ENCODE assay signal across 25 cellular contexts in the genomic region with DNA sequence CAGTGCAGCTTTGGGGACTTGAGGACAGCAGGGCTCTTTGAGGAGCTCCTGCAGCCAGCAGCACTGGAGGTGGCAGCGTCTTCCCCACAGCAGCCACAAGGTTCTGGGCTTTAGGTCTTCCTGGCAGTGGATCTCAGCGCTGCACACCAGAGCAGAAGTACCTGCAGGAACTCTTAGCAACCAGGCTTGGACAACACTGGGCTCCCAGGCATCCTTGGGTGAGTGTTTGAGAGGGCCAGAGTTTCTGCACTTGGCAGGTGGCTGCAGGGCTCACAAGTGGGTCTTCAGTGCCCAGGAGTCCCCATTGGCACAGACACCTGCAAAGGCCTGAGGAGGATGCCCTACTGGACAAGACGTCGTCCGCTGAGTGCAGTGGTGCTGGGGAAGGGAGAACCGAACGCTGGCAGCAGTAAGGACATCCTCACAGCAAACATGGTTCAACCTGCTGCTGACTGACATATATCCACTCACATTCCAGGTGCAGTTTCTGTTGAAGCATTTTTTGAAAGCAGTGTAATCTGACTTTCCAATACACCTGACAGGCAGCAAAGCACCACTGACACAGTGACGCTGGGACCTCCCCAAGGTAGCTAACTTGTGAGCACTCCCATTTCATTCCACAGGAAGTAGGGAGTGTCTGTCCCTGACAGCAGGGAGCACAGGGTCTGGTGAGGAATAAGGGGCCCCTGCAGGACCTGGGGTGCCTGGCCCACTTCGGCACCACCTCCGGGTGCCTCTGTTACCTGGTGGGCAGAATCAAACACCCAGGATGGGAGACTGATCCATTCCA.
"Had no signal": no experiment of that assay in that cellular context is flagged by ENCODE, and none has a peak within 500 bp of the region (broad histone marks: within the 10 kb centered on the region; RNA-seq: fewer than 3 reads in every experiment).

No MANE protein-coding gene starts in this region.

- ATAC-seq: activated CD8-positive, alpha-beta memory T cell treated with anti-CD3 and anti-CD28 coated beads, Interleukin-2, amount 10 ng/mL, durations not matched to agents 7 days and 5 days; activated naive CD4-positive, alpha-beta T cell treated with anti-CD3 and anti-CD28 coated beads, Interleukin-2, amount 50 U/mL, for 72 hours; activated naive CD8-positive, alpha-beta T cell treated with anti-CD3 and anti-CD28 coated beads, Interleukin-2, amount 50 U/mL, for 24 hours; T-helper 17 cell had no signal

- H3K4me1 ChIP-seq: ascending aorta had no signal

- H3K9me3 ChIP-seq: ascending aorta had no signal

- H3K4me3 ChIP-seq: ascending aorta had no signal

- DNase-seq: activated B cell treated with CpG ODN at 0.5 μM for 24 hours; activated CD4-positive, alpha-beta T cell treated with anti-CD3 and anti-CD28 coated beads for 1 hour; activated CD4-positive, alpha-beta T cell treated with anti-CD3 and anti-CD28 coated beads, Interleukin-2, amount 10 ng/mL, durations not matched to agents 24 days and 14 days; activated CD4-positive, alpha-beta T cell treated with anti-CD3 and anti-CD28 coated beads, Interleukin-2, amount 50 U/mL, for 48 hours; activated CD8-positive, alpha-beta memory T cell treated with anti-CD3 and anti-CD28 coated beads, Interleukin-2, amount 10 ng/mL, durations not matched to agents 7 days and 5 days; activated effector memory CD4-positive, alpha-beta T cell treated with Interleukin-2 at 50 U/mL for 16 hours; activated naive CD4-positive, alpha-beta T cell; activated naive CD8-positive, alpha-beta T cell treated with anti-CD3 and anti-CD28 coated beads, Interleukin-2, amount 50 U/mL, for 24 hours; activated T-cell treated with anti-CD3 and anti-CD28 coated beads, Interleukin-2, amount 50 U/mL, for 24 hours; amniotic stem cell; KG1; NCI-H1092; NCI-H1417; NCI-H2029; NCI-H2107; NCI-H2171 treated with DMSO at 0.1 percent for 48 hours; NCI-H345; NCI-H510A; NCI-H526 treated with DMSO at 0.1 percent for 48 hours; NCI-H82; SIG-M5; T-helper 17 cell; T-helper 9 cell had no signal

- H3K27me3 ChIP-seq: ascending aorta had no signal

- H3K27ac ChIP-seq: ascending aorta had no signal

- H3K36me3 ChIP-seq: ascending aorta had no signal
